ENCODE assay signal across 11 cellular contexts in the genomic region with DNA sequence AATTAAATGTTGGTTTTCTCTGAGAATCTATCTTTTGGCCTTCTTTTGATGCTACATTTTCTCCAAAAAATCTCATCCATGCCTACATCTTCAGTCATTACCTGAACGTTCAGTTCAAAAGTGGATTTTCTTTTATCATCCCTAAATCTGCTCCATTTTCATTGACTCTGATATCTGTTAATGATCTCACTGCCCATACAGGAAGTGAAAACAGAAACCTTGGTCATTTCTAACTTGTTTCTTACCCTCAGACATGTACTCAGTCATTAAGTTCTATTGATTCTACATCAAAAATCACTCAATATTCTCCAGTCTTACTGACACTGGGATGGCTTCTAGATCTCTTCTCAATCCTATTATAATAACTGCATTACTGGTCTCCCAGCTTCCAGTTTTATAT. TPM values are rescaled to one million over a fixed set of nuclear protein-coding genes. Genes with fewer than 3 reads are reported as not detected.
A peak's percentile ranks its signal among the peaks of the same experiment; 100 is the strongest.
DNase-seq lines count a peak whose midpoint lies in the region; ATAC-seq and TF ChIP-seq lines count a peak whose summit lies in the region.
"Had no signal": no experiment of that assay in that cellular context is flagged by ENCODE, and none has a peak within 500 bp of the region (broad histone marks: within the 10 kb centered on the region; RNA-seq: fewer than 3 reads in every experiment).

No MANE protein-coding gene starts in this region.

- no peak overlapping the region for H3K27ac ChIP-seq in adrenal gland
- no peak overlapping the region for H3K27ac ChIP-seq in right lobe of liver

- H3K4me1 Mint-ChIP-seq in activated naive CD8-positive, alpha-beta T cell treated with anti-CD3 and anti-CD28 coated beads for 36 hours, result peaks cover 71% of the 10 kb centered on the region

- H3K36me3 ChIP-seq in adrenal gland (replicated peaks in 1 of 2), result no peaks in the 10 kb centered on the region
- H3K36me3 ChIP-seq in right lobe of liver, result no peaks in the 10 kb centered on the region

- H3K4me3 ChIP-seq in adrenal gland (no peak overlapping the region), right lobe of liver (no peak overlapping the region)

- intact Hi-C loops in adrenal gland (cut with DNase I) (no loop called here), right lobe of liver (cut with DNase I) (no loop called here)

- H3K27me3 Mint-ChIP-seq in activated naive CD8-positive, alpha-beta T cell treated with anti-CD3 and anti-CD28 coated beads for 36 hours, result no peaks in the 10 kb centered on the region

- peak overlapping the region; percentile 63 for H3K27ac Mint-ChIP-seq in activated naive CD8-positive, alpha-beta T cell treated with anti-CD3 and anti-CD28 coated beads for 36 hours

- no peak for TF ChIP-seq POLR2A in adrenal gland (IDR thresholded peaks at IDR 0.05)
- no peak for TF ChIP-seq POLR2A in right lobe of liver (IDR thresholded peaks at IDR 0.05)

- H3K4me1 ChIP-seq in adrenal gland (replicated peaks in 1 of 2) (peaks cover 0 to 7% of the 10 kb centered on the region in 2 donors), right lobe of liver (no peaks in the 10 kb centered on the region)

- peaks cover 15% of the 10 kb centered on the region for H3K36me3 Mint-ChIP-seq in activated naive CD8-positive, alpha-beta T cell treated with anti-CD3 and anti-CD28 coated beads for 36 hours

- H3K9me3 Mint-ChIP-seq in activated naive CD8-positive, alpha-beta T cell treated with anti-CD3 and anti-CD28 coated beads for 36 hours, result peaks cover 3% of the 10 kb centered on the region

- WGBS in adrenal gland, 4 donors, result 81 to 95% (median 89%) methylated on average over 1 of the region's 1 CpG
- 95% methylated on average over 1 of the region's 1 CpG for WGBS in right lobe of liver (ENCODE audit: insufficient coverage, low coverage, low lambda C conversion rate, missing lambda C conversion rate)

- TF ChIP-seq CTCF in adrenal gland (IDR thresholded peaks at IDR 0.05) (no peak), right lobe of liver (IDR thresholded peaks at IDR 0.05) (no peak)

- ATAC-seq in GM18498 (IDR thresholded peaks at IDR 0.05; ENCODE audit: unreplicated experiment) (peak; percentile 95), GM19468 (IDR thresholded peaks at IDR 0.05; ENCODE audit: extremely low read depth, unreplicated experiment) (peak; percentile 90), HG03095 (IDR thresholded peaks at IDR 0.05; ENCODE audit: unreplicated experiment) (peak; percentile 85), right lobe of liver (no peak)
- ATAC-seq: esophagus mucosa, SK-N-SH treated with all-trans-retinoic acid at 6 μM for 48 hours had no signal

- no peaks in the 10 kb centered on the region for H3K9me3 ChIP-seq in adrenal gland (replicated peaks in 1 of 3)
- no peaks in the 10 kb centered on the region for H3K9me3 ChIP-seq in right lobe of liver

- DNase-seq in activated naive CD8-positive, alpha-beta T cell treated with anti-CD3 and anti-CD28 coated beads for 36 hours, result no peak
- DNase-seq in NCI-H510A treated with DMSO at 0.1 percent for 48 hours (lab: John Stamatoyannopoulos, UW) (no peak), adrenal gland (no peak), COLO668 (lab: John Stamatoyannopoulos, UW; ENCODE audit: unreplicated experiment) (no peak), right lobe of liver (no peak)
- DNase-seq: activated effector memory CD4-positive, alpha-beta T cell treated with Interleukin-2 at 50 U/mL for 16 hours had no signal

- H3K27me3 ChIP-seq in adrenal gland, result no peaks in the 10 kb centered on the region
- H3K27me3 ChIP-seq in right lobe of liver, result no peaks in the 10 kb centered on the region

- H3K4me3 Mint-ChIP-seq in activated naive CD8-positive, alpha-beta T cell treated with anti-CD3 and anti-CD28 coated beads for 36 hours, result peak overlapping the region; percentile 0

RNA-seq across cellular contexts. Expression of a gene that starts 22.7 kb away (rescaled TPM):
- 10 to 100 TPM; 43.2 to 49.7 TPM for total RNA-seq in activated naive CD8-positive, alpha-beta T cell treated with anti-CD3 and anti-CD28 coated beads for 36 hours
- total RNA-seq in adrenal gland, result 10 to 100 TPM in 7 of 8 donors, 1 to 10 TPM in 1; 8.5 to 58.3 (median 31.2) TPM
- polyA plus RNA-seq in adrenal gland, result 10 to 100 TPM in 2 of 3 donors, 1 to 10 TPM in 1; 7.7 to 79.8 (median 17.4) TPM
- total RNA-seq in right lobe of liver, result 10 to 100 TPM; 11.1 to 19.7 (median 15.6) TPM

Comparison
In these comparisons a context has a peak if more than half of its experiments do, and no peak if none do; other contexts are left out.
1. ATAC-seq: peak in GM18498 (single experiment), GM19468 (single experiment) and HG03095 (single experiment); none in right lobe of liver (0 of 4).